In the genomic region with DNA sequence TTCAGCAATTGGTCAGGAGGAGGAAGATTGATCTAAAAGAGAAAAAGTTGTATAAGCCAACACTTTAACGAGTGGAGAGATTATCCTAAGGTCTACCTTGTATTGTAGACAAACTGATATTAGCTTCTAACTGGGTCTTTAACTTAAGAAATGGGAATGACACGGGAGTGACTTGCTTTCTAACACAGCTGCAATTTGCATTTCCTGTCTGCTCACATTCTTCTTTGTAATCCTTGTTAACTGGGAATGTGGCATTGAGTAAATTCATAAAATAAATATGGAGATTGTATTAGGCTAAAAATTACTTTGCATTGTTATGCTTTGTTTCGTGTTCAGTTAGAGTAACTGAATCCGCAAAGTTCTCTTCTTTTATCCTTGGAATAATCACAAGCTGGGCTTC, we compare ENCODE assay signal across 1 cellular context.
TF ChIP-seq lines count a peak whose summit lies in the region.

No MANE protein-coding gene starts in this region.

TF ChIP-seq in GM23338, 12 proteins besides CTCF, POLR2A, EP300 and RAD21 (continued from another document):
- TF ChIP-seq, protein P1, sequence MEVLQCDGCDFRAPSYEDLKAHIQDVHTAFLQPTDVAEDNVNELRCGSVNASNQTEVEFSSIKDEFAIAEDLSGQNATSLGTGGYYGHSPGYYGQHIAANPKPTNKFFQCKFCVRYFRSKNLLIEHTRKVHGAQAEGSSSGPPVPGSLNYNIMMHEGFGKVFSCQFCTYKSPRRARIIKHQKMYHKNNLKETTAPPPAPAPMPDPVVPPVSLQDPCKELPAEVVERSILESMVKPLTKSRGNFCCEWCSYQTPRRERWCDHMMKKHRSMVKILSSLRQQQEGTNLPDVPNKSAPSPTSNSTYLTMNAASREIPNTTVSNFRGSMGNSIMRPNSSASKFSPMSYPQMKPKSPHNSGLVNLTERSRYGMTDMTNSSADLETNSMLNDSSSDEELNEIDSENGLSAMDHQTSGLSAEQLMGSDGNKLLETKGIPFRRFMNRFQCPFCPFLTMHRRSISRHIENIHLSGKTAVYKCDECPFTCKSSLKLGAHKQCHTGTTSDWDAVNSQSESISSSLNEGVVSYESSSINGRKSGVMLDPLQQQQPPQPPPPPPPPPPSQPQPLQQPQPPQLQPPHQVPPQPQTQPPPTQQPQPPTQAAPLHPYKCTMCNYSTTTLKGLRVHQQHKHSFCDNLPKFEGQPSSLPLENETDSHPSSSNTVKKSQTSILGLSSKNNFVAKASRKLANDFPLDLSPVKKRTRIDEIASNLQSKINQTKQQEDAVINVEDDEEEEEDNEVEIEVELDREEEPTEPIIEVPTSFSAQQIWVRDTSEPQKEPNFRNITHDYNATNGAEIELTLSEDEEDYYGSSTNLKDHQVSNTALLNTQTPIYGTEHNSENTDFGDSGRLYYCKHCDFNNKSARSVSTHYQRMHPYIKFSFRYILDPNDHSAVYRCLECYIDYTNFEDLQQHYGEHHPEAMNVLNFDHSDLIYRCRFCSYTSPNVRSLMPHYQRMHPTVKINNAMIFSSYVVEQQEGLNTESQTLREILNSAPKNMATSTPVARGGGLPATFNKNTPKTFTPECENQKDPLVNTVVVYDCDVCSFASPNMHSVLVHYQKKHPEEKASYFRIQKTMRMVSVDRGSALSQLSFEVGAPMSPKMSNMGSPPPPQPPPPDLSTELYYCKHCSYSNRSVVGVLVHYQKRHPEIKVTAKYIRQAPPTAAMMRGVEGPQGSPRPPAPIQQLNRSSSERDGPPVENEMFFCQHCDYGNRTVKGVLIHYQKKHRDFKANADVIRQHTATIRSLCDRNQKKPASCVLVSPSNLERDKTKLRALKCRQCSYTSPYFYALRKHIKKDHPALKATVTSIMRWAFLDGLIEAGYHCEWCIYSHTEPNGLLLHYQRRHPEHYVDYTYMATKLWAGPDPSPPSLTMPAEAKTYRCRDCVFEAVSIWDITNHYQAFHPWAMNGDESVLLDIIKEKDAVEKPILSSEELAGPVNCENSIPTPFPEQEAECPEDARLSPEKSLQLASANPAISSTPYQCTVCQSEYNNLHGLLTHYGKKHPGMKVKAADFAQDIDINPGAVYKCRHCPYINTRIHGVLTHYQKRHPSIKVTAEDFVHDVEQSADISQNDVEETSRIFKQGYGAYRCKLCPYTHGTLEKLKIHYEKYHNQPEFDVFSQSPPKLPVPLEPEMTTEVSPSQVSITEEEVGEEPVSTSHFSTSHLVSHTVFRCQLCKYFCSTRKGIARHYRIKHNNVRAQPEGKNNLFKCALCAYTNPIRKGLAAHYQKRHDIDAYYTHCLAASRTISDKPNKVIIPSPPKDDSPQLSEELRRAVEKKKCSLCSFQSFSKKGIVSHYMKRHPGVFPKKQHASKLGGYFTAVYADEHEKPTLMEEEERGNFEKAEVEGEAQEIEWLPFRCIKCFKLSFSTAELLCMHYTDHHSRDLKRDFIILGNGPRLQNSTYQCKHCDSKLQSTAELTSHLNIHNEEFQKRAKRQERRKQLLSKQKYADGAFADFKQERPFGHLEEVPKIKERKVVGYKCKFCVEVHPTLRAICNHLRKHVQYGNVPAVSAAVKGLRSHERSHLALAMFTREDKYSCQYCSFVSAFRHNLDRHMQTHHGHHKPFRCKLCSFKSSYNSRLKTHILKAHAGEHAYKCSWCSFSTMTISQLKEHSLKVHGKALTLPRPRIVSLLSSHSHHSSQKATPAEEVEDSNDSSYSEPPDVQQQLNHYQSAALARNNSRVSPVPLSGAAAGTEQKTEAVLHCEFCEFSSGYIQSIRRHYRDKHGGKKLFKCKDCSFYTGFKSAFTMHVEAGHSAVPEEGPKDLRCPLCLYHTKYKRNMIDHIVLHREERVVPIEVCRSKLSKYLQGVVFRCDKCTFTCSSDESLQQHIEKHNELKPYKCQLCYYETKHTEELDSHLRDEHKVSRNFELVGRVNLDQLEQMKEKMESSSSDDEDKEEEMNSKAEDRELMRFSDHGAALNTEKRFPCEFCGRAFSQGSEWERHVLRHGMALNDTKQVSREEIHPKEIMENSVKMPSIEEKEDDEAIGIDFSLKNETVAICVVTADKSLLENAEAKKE (CRISPR knock-in tag; IDR thresholded peaks at IDR 0.05), result no peak
- TF ChIP-seq, protein P2, sequence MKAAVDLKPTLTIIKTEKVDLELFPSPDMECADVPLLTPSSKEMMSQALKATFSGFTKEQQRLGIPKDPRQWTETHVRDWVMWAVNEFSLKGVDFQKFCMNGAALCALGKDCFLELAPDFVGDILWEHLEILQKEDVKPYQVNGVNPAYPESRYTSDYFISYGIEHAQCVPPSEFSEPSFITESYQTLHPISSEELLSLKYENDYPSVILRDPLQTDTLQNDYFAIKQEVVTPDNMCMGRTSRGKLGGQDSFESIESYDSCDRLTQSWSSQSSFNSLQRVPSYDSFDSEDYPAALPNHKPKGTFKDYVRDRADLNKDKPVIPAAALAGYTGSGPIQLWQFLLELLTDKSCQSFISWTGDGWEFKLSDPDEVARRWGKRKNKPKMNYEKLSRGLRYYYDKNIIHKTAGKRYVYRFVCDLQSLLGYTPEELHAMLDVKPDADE (IDR thresholded peaks at IDR 0.05), result no peak
- TF ChIP-seq CREB1 (CRISPR knock-in tag; IDR thresholded peaks at IDR 0.05; ENCODE audit: low read depth) (no peak), NANOG (IDR thresholded peaks at IDR 0.05; ENCODE audit: borderline replicate concordance) (no peak), EZH2phosphoT487 (IDR thresholded peaks at IDR 0.05; ENCODE audit: unreplicated experiment) (no peak), JUNB (IDR thresholded peaks at IDR 0.05; ENCODE audit: unreplicated experiment) (no peak), STAT1 (IDR thresholded peaks at IDR 0.05; ENCODE audit: unreplicated experiment) (no peak), POLR2AphosphoS5 (IDR thresholded peaks at IDR 0.05; ENCODE audit: low read depth) (no peak), ZNF114 (CRISPR knock-in tag; IDR thresholded peaks at IDR 0.05) (no peak)
- TF ChIP-seq, protein P3, sequence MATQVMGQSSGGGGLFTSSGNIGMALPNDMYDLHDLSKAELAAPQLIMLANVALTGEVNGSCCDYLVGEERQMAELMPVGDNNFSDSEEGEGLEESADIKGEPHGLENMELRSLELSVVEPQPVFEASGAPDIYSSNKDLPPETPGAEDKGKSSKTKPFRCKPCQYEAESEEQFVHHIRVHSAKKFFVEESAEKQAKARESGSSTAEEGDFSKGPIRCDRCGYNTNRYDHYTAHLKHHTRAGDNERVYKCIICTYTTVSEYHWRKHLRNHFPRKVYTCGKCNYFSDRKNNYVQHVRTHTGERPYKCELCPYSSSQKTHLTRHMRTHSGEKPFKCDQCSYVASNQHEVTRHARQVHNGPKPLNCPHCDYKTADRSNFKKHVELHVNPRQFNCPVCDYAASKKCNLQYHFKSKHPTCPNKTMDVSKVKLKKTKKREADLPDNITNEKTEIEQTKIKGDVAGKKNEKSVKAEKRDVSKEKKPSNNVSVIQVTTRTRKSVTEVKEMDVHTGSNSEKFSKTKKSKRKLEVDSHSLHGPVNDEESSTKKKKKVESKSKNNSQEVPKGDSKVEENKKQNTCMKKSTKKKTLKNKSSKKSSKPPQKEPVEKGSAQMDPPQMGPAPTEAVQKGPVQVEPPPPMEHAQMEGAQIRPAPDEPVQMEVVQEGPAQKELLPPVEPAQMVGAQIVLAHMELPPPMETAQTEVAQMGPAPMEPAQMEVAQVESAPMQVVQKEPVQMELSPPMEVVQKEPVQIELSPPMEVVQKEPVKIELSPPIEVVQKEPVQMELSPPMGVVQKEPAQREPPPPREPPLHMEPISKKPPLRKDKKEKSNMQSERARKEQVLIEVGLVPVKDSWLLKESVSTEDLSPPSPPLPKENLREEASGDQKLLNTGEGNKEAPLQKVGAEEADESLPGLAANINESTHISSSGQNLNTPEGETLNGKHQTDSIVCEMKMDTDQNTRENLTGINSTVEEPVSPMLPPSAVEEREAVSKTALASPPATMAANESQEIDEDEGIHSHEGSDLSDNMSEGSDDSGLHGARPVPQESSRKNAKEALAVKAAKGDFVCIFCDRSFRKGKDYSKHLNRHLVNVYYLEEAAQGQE (IDR thresholded peaks at IDR 0.05; ENCODE audit: unreplicated experiment), result no peak
